ENCODE assay signal across 1 cellular context in genomic region chr12:124441443-124442190, GRCh38.
TF ChIP-seq lines count a peak whose summit lies in the region.

No MANE protein-coding gene starts in this region.

TF ChIP-seq in GM23338, 12 proteins besides CTCF, POLR2A, EP300 and RAD21 (continued from another document):
- TF ChIP-seq STAT1 (IDR thresholded peaks at IDR 0.05; ENCODE audit: unreplicated experiment) (no peak), EZH2phosphoT487 (IDR thresholded peaks at IDR 0.05; ENCODE audit: unreplicated experiment) (no peak), ZNF114 (CRISPR knock-in tag; IDR thresholded peaks at IDR 0.05) (no peak), JUNB (IDR thresholded peaks at IDR 0.05; ENCODE audit: unreplicated experiment) (no peak), NANOG (IDR thresholded peaks at IDR 0.05; ENCODE audit: borderline replicate concordance) (no peak), EZH2 (IDR thresholded peaks at IDR 0.05; ENCODE audit: low read depth, unreplicated experiment) (no peak)
- TF ChIP-seq, protein P1, sequence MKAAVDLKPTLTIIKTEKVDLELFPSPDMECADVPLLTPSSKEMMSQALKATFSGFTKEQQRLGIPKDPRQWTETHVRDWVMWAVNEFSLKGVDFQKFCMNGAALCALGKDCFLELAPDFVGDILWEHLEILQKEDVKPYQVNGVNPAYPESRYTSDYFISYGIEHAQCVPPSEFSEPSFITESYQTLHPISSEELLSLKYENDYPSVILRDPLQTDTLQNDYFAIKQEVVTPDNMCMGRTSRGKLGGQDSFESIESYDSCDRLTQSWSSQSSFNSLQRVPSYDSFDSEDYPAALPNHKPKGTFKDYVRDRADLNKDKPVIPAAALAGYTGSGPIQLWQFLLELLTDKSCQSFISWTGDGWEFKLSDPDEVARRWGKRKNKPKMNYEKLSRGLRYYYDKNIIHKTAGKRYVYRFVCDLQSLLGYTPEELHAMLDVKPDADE (IDR thresholded peaks at IDR 0.05), result no peak
- TF ChIP-seq, protein P2, sequence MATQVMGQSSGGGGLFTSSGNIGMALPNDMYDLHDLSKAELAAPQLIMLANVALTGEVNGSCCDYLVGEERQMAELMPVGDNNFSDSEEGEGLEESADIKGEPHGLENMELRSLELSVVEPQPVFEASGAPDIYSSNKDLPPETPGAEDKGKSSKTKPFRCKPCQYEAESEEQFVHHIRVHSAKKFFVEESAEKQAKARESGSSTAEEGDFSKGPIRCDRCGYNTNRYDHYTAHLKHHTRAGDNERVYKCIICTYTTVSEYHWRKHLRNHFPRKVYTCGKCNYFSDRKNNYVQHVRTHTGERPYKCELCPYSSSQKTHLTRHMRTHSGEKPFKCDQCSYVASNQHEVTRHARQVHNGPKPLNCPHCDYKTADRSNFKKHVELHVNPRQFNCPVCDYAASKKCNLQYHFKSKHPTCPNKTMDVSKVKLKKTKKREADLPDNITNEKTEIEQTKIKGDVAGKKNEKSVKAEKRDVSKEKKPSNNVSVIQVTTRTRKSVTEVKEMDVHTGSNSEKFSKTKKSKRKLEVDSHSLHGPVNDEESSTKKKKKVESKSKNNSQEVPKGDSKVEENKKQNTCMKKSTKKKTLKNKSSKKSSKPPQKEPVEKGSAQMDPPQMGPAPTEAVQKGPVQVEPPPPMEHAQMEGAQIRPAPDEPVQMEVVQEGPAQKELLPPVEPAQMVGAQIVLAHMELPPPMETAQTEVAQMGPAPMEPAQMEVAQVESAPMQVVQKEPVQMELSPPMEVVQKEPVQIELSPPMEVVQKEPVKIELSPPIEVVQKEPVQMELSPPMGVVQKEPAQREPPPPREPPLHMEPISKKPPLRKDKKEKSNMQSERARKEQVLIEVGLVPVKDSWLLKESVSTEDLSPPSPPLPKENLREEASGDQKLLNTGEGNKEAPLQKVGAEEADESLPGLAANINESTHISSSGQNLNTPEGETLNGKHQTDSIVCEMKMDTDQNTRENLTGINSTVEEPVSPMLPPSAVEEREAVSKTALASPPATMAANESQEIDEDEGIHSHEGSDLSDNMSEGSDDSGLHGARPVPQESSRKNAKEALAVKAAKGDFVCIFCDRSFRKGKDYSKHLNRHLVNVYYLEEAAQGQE (IDR thresholded peaks at IDR 0.05; ENCODE audit: unreplicated experiment), result no peak
